18 cellular contexts compared by ENCODE assay signal in genomic region chr16:54160939-54161897, GRCh38.
A peak's percentile ranks its signal among the peaks of the same experiment; 100 is the strongest.
DNase-seq lines count a peak whose midpoint lies in the region; ATAC-seq and FAIRE-seq lines count a peak whose summit lies in the region.
"Had no signal": no experiment of that assay in that cellular context is flagged by ENCODE, and none has a peak within 500 bp of the region (broad histone marks: within the 10 kb centered on the region; RNA-seq: fewer than 3 reads in every experiment).

No MANE protein-coding gene starts in this region.

- H3K27ac ChIP-seq in small intestine (ENCODE audit: low read depth in 1 of 2, low read length in 1 of 2): no peak overlapping the region

- 54 to 67% (median 57%) methylated on average over 19 of the region's 19 CpGs for WGBS in small intestine, 3 donors

- H3K4me3 ChIP-seq in Jurkat, Clone E6-1 (ENCODE audit: low read length): no peak overlapping the region
- no peak overlapping the region for H3K4me3 ChIP-seq in small intestine (ENCODE audit: low read depth in 1 of 2, low read length in 2 of 2)
- H3K4me3 ChIP-seq: GM23338, HAP-1 had no signal

- no peak for ATAC-seq in left lobe of liver
- ATAC-seq in HG03108 (IDR thresholded peaks at IDR 0.05; ENCODE audit: unreplicated experiment): no peak
- no peak for ATAC-seq in GM18858 (IDR thresholded peaks at IDR 0.05; ENCODE audit: unreplicated experiment)
- ATAC-seq: GM23338 had no signal

- H3K4me1 ChIP-seq in small intestine (ENCODE audit: control insufficient read depth in 2 of 2, insufficient read depth in 1 of 2, low read depth in 1 of 2, low read length in 1 of 2): no peaks in the 10 kb centered on the region
- H3K4me1 ChIP-seq: HAP-1 had no signal

- no peak for FAIRE-seq in small intestine (lab: Jason Lieb, UNC)
- FAIRE-seq: G401.6, H54 had no signal

- DNase-seq in Jurkat, Clone E6-1 (ENCODE audit: low read depth, low spot score): peak; percentile 32
- DNase-seq in ecto neural progenitor cell (ENCODE audit: low spot score): peak; percentile 29
- peak; percentile 32 for DNase-seq in left lobe of liver (ENCODE audit: low spot score)
- DNase-seq in small intestine: peak; percentile 35
- DNase-seq in DMS 273 (lab: John Stamatoyannopoulos, UW; ENCODE audit: unreplicated experiment): no peak
- DNase-seq: C1 segment of cervical spinal cord; Calu3; CD4-positive, alpha-beta memory T cell; COR-L47; DMS53; DMS79 treated with DMSO at 0.1 percent for 48 hours; HFFc6 had no signal

- H3K36me3 ChIP-seq in small intestine (ENCODE audit: control insufficient read depth in 2 of 2, insufficient read depth in 2 of 2, low read length in 2 of 2): no peaks in the 10 kb centered on the region
- H3K36me3 ChIP-seq: HAP-1 had no signal

- no peaks in the 10 kb centered on the region for H3K9me3 ChIP-seq in small intestine (ENCODE audit: control insufficient read depth, low read depth)
- H3K9me3 ChIP-seq: HAP-1 had no signal

- H3K27me3 ChIP-seq in small intestine (ENCODE audit: control insufficient read depth in 2 of 2, insufficient read depth in 2 of 2, low read length in 2 of 2): no peaks in the 10 kb centered on the region
